ENCODE assay signal across 18 cellular contexts in the genomic region with DNA sequence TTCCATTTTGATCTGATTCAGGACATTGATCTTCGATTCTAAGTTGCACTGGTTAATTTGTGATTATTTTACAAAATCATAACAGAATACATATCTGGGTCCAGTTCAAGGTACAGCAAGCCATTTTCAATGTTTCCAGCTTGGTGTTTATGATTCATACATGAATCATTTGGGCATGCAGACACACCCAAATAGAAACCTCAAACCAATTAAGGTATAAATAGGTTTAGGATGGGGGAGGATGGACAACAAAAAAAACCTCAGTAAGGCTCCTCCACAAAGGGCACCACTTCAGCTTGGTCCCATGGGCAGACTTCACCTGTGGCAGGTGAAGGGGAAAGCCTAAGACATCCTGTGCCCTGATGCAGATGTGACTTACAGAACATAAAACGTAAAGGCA.
A peak's percentile ranks its signal among the peaks of the same experiment; 100 is the strongest.
DNase-seq lines count a peak whose midpoint lies in the region; ATAC-seq and TF ChIP-seq lines count a peak whose summit lies in the region.
"Had no signal": no experiment of that assay in that cellular context is flagged by ENCODE, and none has a peak within 500 bp of the region (broad histone marks: within the 10 kb centered on the region; RNA-seq: fewer than 3 reads in every experiment).

No MANE protein-coding gene starts in this region.

- H3K4me1 ChIP-seq in colonic mucosa = no peaks in the 10 kb centered on the region
- H3K4me1 ChIP-seq in testis = no peaks in the 10 kb centered on the region
- H3K4me1 ChIP-seq: gastrocnemius medialis, right atrium auricular region, stomach had no signal

- 88 to 90% methylated on average over 2 of the region's 2 CpGs for WGBS in testis, 2 donors

- TF ChIP-seq POLR2A in testis (IDR thresholded peaks at IDR 0.05) = no peak

- no peaks in the 10 kb centered on the region for H3K36me3 ChIP-seq in kidney epithelial cell (ENCODE audit: control insufficient read depth, insufficient read depth, low read length)
- no peaks in the 10 kb centered on the region for H3K36me3 ChIP-seq in colonic mucosa
- no peaks in the 10 kb centered on the region for H3K36me3 ChIP-seq in testis (ENCODE audit: low read depth, missing control alignments)
- H3K36me3 ChIP-seq: gastrocnemius medialis, right atrium auricular region, stomach had no signal

- H3K27me3 ChIP-seq in kidney epithelial cell (ENCODE audit: control insufficient read depth, insufficient read depth, low read length) (no peaks in the 10 kb centered on the region), colonic mucosa (no peaks in the 10 kb centered on the region), testis (no peaks in the 10 kb centered on the region)
- H3K27me3 ChIP-seq: gastrocnemius medialis, right atrium auricular region, stomach had no signal

- no peak overlapping the region for H3K27ac ChIP-seq in colonic mucosa
- H3K27ac ChIP-seq in testis = no peak overlapping the region
- H3K27ac ChIP-seq: gastrocnemius medialis, right atrium auricular region, stomach had no signal

- intact Hi-C loops in colonic mucosa (cut with DNase I) = no loop called here
- intact Hi-C loops in testis (cut with DNase I; ENCODE audit: low total_unique reads) = no loop called here

- no peak for ATAC-seq in GM18909 (IDR thresholded peaks at IDR 0.05; ENCODE audit: poor library complexity, unreplicated experiment)
- ATAC-seq: naive thymus-derived CD4-positive, alpha-beta T cell had no signal

- DNase-seq in COLO668 (lab: John Stamatoyannopoulos, UW; ENCODE audit: unreplicated experiment) (peak; percentile 5), HS-27A (ENCODE audit: low read depth) (peak; percentile 47), amniotic epithelial cell (ENCODE audit: low read depth) (peak; percentile 10), kidney epithelial cell (ENCODE audit: low read depth) (peak; percentile 9), NCI-H345 treated with DMSO at 0.1 percent for 48 hours (lab: John Stamatoyannopoulos, UW; ENCODE audit: unreplicated experiment) (no peak), colonic mucosa (no peak), testis (no peak)
- DNase-seq: activated CD8-positive, alpha-beta memory T cell treated with anti-CD3 and anti-CD28 coated beads for 24 hours; activated naive CD4-positive, alpha-beta T cell; gastrocnemius medialis; left cardiac atrium; naive thymus-derived CD4-positive, alpha-beta T cell; RPMI8226; stimulated activated CD4-positive, alpha-beta T cell treated with anti-CD3 and anti-CD28 coated beads, Interleukin-4, amount 100 ng/mL, for 24 hours; stomach; T1000 had no signal

- H3K9me3 ChIP-seq in colonic mucosa (no peaks in the 10 kb centered on the region), testis (no peaks in the 10 kb centered on the region)
- H3K9me3 ChIP-seq: gastrocnemius medialis, right atrium auricular region, stomach had no signal

- TF ChIP-seq CTCF in kidney epithelial cell (IDR thresholded peaks at IDR 0.05; ENCODE audit: insufficient read depth, low read length, poor library complexity, severe bottlenecking) (no peak), colonic mucosa (IDR thresholded peaks at IDR 0.05) (no peak), testis (IDR thresholded peaks at IDR 0.05) (no peak)

- no peak overlapping the region for H3K4me3 ChIP-seq in kidney epithelial cell (ENCODE audit: low read depth, low read length)
- no peak overlapping the region for H3K4me3 ChIP-seq in colonic mucosa
- H3K4me3 ChIP-seq in testis = no peak overlapping the region
- H3K4me3 ChIP-seq: gastrocnemius medialis, right atrium auricular region, stomach had no signal

- H3K9ac ChIP-seq in colonic mucosa (ENCODE audit: low read depth in 2 of 2, low read length in 2 of 2) = no peak overlapping the region

Comparison
In these comparisons a context has a peak if more than half of its experiments do, and no peak if none do; other contexts are left out.
1. DNase-seq: peak in COLO668 (single experiment), HS-27A (single experiment), amniotic epithelial cell (single experiment) and kidney epithelial cell (single experiment); none in NCI-H345 treated with DMSO at 0.1 percent for 48 hours (single experiment), colonic mucosa (single experiment) and testis (single experiment).